Comparison of ENCODE assay signal across 16 cellular contexts in genomic region chr1:207002731-207003146, GRCh38. TPM values are rescaled to one million over a fixed set of nuclear protein-coding genes. Genes with fewer than 3 reads are reported as not detected.
A peak's percentile ranks its signal among the peaks of the same experiment; 100 is the strongest.
DNase-seq lines count a peak whose midpoint lies in the region; TF ChIP-seq lines count a peak whose summit lies in the region.
"Had no signal": no experiment of that assay in that cellular context is flagged by ENCODE, and none has a peak within 500 bp of the region (broad histone marks: within the 10 kb centered on the region; RNA-seq: fewer than 3 reads in every experiment).

No MANE protein-coding gene starts in this region.

- no peak for TF ChIP-seq EP300 in stomach (IDR thresholded peaks at IDR 0.05)

- 27 to 44% methylated on average over 1 of the region's 1 CpG for WGBS in esophagus, 2 donors
- WGBS in stomach, 5 donors: 17 to 71% (median 50%) methylated on average over 1 of the region's 1 CpG

- TF ChIP-seq CTCF in stomach (IDR thresholded peaks at IDR 0.05): no peak

- H3K36me3 ChIP-seq in esophagus (ENCODE audit: control insufficient read depth in 2 of 2, insufficient read depth in 2 of 2, low read length in 1 of 2) (no peaks in the 10 kb centered on the region), stomach (no peaks in the 10 kb centered on the region)
- H3K36me3 ChIP-seq: right atrium auricular region had no signal

- no peak for TF ChIP-seq POLR2A in stomach (IDR thresholded peaks at IDR 0.05)

- H3K4me3 ChIP-seq in esophagus (ENCODE audit: low read depth in 1 of 2, low read length in 2 of 2) (no peak overlapping the region), stomach (no peak overlapping the region)
- H3K4me3 ChIP-seq: right atrium auricular region had no signal

- intact Hi-C loops in stomach (cut with DNase I; ENCODE audit: low total_unique reads): no loop called here

- DNase-seq in EH (ENCODE audit: low read depth) (peak; percentile 50), NCI-H510A treated with DMSO at 0.1 percent for 48 hours (lab: John Stamatoyannopoulos, UW) (peak; percentile 67), stomach (peak; percentile 80), COR-L47 (lab: John Stamatoyannopoulos, UW) (no peak), AG08395 (ENCODE audit: low spot score) (no peak), AG20443 (ENCODE audit: low spot score) (no peak), NK-92 (lab: John Stamatoyannopoulos, UW; ENCODE audit: unreplicated experiment) (no peak)
- DNase-seq: activated B cell treated with CpG ODN at 0.5 μM for 24 hours; C1 segment of cervical spinal cord; dermis blood vessel endothelial cell; foreskin melanocyte; kidney; naive B cell; stimulated activated CD4-positive, alpha-beta T cell treated with anti-CD3 and anti-CD28 coated beads, Interleukin-4, amount 100 ng/mL, for 24 hours had no signal

- H3K27ac ChIP-seq in esophagus (ENCODE audit: low read depth in 2 of 2, low read length in 1 of 2): peak overlapping the region; percentile 81 to 86
- H3K27ac ChIP-seq in stomach: peak overlapping the region; percentile 74 to 94 (median 83)
- H3K27ac ChIP-seq: right atrium auricular region had no signal

- H3K27me3 ChIP-seq in esophagus (ENCODE audit: control insufficient read depth in 1 of 2, insufficient read depth in 2 of 2, low read length in 2 of 2): no peaks in the 10 kb centered on the region
- no peaks in the 10 kb centered on the region for H3K27me3 ChIP-seq in stomach
- H3K27me3 ChIP-seq: right atrium auricular region had no signal

- H3K9me3 ChIP-seq in esophagus (ENCODE audit: control insufficient read depth in 2 of 2, insufficient read depth in 1 of 2, low read depth in 1 of 2, low read length in 1 of 2): no peaks in the 10 kb centered on the region
- no peaks in the 10 kb centered on the region for H3K9me3 ChIP-seq in stomach
- H3K9me3 ChIP-seq: right atrium auricular region had no signal

- peaks cover 0 to 17% of the 10 kb centered on the region in 2 donors for H3K4me1 ChIP-seq in esophagus (ENCODE audit: control insufficient read depth in 2 of 2, insufficient read depth in 2 of 2, low read length in 1 of 2)
- H3K4me1 ChIP-seq in stomach: peaks cover 37 to 54% (median 45%) of the 10 kb centered on the region in 4 donors
- H3K4me1 ChIP-seq: right atrium auricular region had no signal

RNA-seq across cellular contexts. Expression of gene C1orf116, which starts 29.8 kb away (rescaled TPM):
- 10 to 100 TPM; 72.9 to 85.8 TPM for polyA plus RNA-seq in esophagus
- total RNA-seq in stomach: 10 to 100 TPM; 18.0 to 91.7 (median 59.5) TPM
- 10 to 100 TPM; 17.1 to 50.4 (median 29.7) TPM for polyA plus RNA-seq in stomach

RNA-seq across cellular contexts. Expression of gene FCAMR, which starts 32.5 kb away (rescaled TPM):
- under 1 TPM; 0.02 to 0.06 TPM for polyA plus RNA-seq in esophagus
- total RNA-seq in stomach: under 1 TPM in 2 of 5 donors, not detected in 3; 0.37 to 0.58 TPM
- polyA plus RNA-seq in stomach: under 1 TPM in 1 of 3 donors, not detected in 2; 0.30 TPM
- total RNA-seq: activated B cell treated with CpG ODN at 0.5 μM for 24 hours, dermis blood vessel endothelial cell, right atrium auricular region had no signal

RNA-seq across cellular contexts. Expression of gene YOD1, which starts 48.3 kb away (rescaled TPM):
- polyA plus RNA-seq in esophagus (10 to 100 TPM; 13.9 to 39.4 TPM), stomach (1 to 10 TPM; 1.5 to 3.2 (median 1.5) TPM)
- 10 to 100 TPM in 2 of 5 donors, 1 to 10 TPM in 3; 2.3 to 47.9 (median 9.4) TPM for total RNA-seq in stomach

RNA-seq across cellular contexts. Expression of gene PFKFB2, which starts 50.3 kb away (rescaled TPM):
- polyA plus RNA-seq in esophagus: 1 to 10 TPM; 4.7 to 8.3 TPM
- total RNA-seq in stomach: 10 to 100 TPM in 4 of 5 donors, 1 to 10 TPM in 1; 2.3 to 97.3 (median 29.1) TPM
- polyA plus RNA-seq in stomach: 1 to 10 TPM; 5.1 to 9.3 (median 6.7) TPM

RNA-seq across cellular contexts. Expression of gene PIGR, which starts 56.5 kb away (rescaled TPM):
- polyA plus RNA-seq in esophagus (1 to 10 TPM in 1 of 2 donors, under 1 TPM in 1; 0.24 to 1.2 TPM), stomach (100 to 1,000 TPM in 2 of 3 donors, 1 to 10 TPM in 1; 6.3 to 176 (median 150) TPM)
- 1,000 to 10,000 TPM in 2 of 5 donors, 100 to 1,000 TPM in 2, 10 to 100 TPM in 1; 72.7 to 3,112 (median 316) TPM for total RNA-seq in stomach
- total RNA-seq: right atrium auricular region had no signal

Comparison
In these comparisons a context has a peak if more than half of its experiments do, and no peak if none do; other contexts are left out.
1. DNase-seq: peak in EH (single experiment), NCI-H510A treated with DMSO at 0.1 percent for 48 hours (single experiment) and stomach (single experiment); none in COR-L47 (single experiment), AG08395 (single experiment), AG20443 (single experiment) and NK-92 (single experiment).